In the genomic region with DNA sequence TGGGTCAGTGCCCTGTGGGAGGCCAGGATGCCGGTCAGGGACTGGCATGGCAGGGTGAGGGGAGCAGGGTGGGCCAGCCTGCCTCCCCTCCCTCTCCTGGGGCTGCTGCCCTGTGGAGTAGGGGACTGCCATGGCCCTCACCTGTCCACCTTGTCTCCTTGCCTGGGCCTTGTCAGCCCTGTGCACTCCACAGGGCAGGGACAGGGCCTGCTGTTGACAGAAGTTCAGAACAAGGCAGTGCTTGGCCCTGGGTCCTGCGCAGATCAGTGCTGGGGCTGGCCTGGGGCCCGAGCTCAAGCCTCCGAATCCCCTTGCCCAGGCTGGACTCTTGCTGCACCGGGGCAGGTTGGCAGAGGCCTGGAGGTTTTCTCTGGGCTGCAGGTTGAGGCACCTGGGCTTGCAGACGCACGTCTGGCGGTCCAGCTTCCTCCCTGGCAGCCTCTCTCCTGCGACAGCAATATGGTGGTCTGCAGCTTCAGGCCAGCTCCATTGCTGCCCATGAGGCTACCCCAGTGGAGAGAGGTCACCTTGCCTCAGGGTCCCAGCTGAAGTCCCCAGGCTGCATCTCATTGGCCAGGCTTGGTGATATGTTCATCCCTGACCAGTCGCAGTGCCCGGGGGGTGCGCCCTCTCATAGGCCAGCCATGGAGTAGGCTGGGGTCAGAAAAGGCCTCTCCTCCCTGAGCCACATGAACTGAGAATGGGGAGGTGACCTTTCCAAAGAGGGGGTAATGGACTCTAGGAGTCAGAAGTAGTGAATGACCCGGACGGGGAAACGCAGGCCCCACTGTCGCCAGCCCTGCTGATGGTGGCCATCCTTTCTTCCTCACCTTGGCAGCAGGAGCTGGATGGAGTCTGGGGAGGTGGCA, we compare ENCODE assay signal across 1 cellular context.
TF ChIP-seq lines count a peak whose summit lies in the region.

No MANE protein-coding gene starts in this region.

TF ChIP-seq in K562, 482 proteins besides CTCF, POLR2A, EP300 and RAD21:
- no peak for TF ChIP-seq HDAC8 (tag; IDR thresholded peaks at IDR 0.05)
- peak; percentile 41 for TF ChIP-seq ZFX (CRISPR knock-in tag; IDR thresholded peaks at IDR 0.05)
- no peak for TF ChIP-seq HOXB6 (CRISPR knock-in tag; IDR thresholded peaks at IDR 0.05; ENCODE audit: borderline replicate concordance)
- TF ChIP-seq MTA1 (IDR thresholded peaks at IDR 0.05; ENCODE audit: borderline replicate concordance) = no peak
- TF ChIP-seq ARID1B (IDR thresholded peaks at IDR 0.05) = no peak
